9 cellular contexts compared by ENCODE assay signal in the genomic region with DNA sequence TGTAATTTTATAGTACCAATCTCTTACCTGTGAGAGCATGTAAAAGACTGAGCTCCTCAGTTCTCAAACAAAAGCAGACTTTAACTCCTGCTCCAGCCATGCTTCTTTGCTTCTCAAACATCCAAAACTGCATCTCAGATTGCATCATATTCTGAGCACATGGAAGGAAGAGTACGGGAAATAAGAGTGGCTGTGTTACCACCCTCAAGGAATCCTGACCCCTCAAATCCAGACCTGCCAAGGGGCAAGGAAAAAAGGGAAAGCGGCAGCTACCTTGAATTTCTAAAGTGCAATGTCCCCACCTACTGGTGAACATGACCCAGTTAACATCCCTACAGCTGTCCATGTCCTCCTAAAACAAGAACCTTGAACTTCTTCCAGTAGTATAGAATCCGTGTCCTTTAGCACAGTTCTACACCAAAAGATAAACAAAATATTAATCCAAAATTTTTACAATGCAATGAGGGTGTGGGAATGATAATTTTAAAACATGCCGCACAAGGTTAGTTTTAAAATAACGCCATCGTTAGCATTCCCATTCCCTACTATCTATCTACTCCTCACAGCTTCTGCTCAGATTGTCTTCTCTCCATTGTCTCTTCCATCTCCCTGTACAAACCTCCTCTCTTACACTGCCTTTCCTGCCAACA. TPM values are rescaled to one million over a fixed set of nuclear protein-coding genes. Genes with fewer than 3 reads are reported as not detected.
A peak's percentile ranks its signal among the peaks of the same experiment; 100 is the strongest.
DNase-seq lines count a peak whose midpoint lies in the region; ATAC-seq and TF ChIP-seq lines count a peak whose summit lies in the region.
"Had no signal": no experiment of that assay in that cellular context is flagged by ENCODE, and none has a peak within 500 bp of the region (broad histone marks: within the 10 kb centered on the region; RNA-seq: fewer than 3 reads in every experiment).

No MANE protein-coding gene starts in this region.

- H3K27me3 ChIP-seq in GM23338 (ENCODE audit: insufficient read depth), result no peaks in the 10 kb centered on the region
- peaks cover 0 to 18% (median 8%) of the 10 kb centered on the region in 9 donors for H3K27me3 ChIP-seq in heart left ventricle
- H3K27me3 ChIP-seq in psoas muscle (ENCODE audit: insufficient read depth in 3 of 3, low read length in 2 of 3), result peaks cover 0 to 16% (median 0%) of the 10 kb centered on the region in 3 donors

- WGBS in heart left ventricle, 4 donors, result 15 to 20% (median 19%) methylated on average over 6 of the region's 6 CpGs
- WGBS in psoas muscle, 3 donors, result 14 to 20% (median 18%) methylated on average over 6 of the region's 6 CpGs

- TF ChIP-seq CTCF in GM23338 (conservative IDR thresholded peaks at IDR 0.05; ENCODE audit: low read depth in 2 of 2) (peak; percentile 76 to 87), heart left ventricle (IDR thresholded peaks at IDR 0.05) (peak; percentile 27 to 81 (median 66)), psoas muscle (IDR thresholded peaks at IDR 0.05) (peak; percentile 51)

- peaks cover 4% of the 10 kb centered on the region for H3K9me3 Mint-ChIP-seq in GM23338
- no peaks in the 10 kb centered on the region for H3K9me3 Mint-ChIP-seq in activated naive CD4-positive, alpha-beta T cell treated with anti-CD3 and anti-CD28 coated beads, Interleukin-2, amount 10 ng/mL, durations not matched to agents 7 days and 5 days

- no peak overlapping the region for H2AFZ ChIP-seq in GM23338

- no peak overlapping the region for H3K27ac Mint-ChIP-seq in GM23338
- H3K27ac Mint-ChIP-seq in activated naive CD4-positive, alpha-beta T cell treated with anti-CD3 and anti-CD28 coated beads, Interleukin-2, amount 10 ng/mL, durations not matched to agents 7 days and 5 days, result no peak overlapping the region

- TF ChIP-seq POLR2A in heart left ventricle (IDR thresholded peaks at IDR 0.05), result no peak

- CTCF ChIA-PET in activated naive CD4-positive, alpha-beta T cell treated with anti-CD3 and anti-CD28 coated beads, Interleukin-2, amount 10 ng/mL, durations not matched to agents 7 days and 5 days (lab: Charles Lee), result interaction anchor here (0.6 to 4.1 kb wide), 21 partner anchors 9 to 452 kb away, joined by 3 to 40 read pairs (median 5); a partner anchor contains a TSS

- H3K27ac ChIP-seq in GM23338 (ENCODE audit: low read depth) (no peak overlapping the region), heart left ventricle (no peak overlapping the region), psoas muscle (no peak overlapping the region)

- H4K20me1 ChIP-seq in GM23338 (replicated peaks; ENCODE audit: insufficient read depth), result no peaks in the 10 kb centered on the region

- no peak overlapping the region for H3K4me2 ChIP-seq in GM23338

- H3F3A ChIP-seq in GM23338 (replicated peaks; ENCODE audit: low read depth), result no peaks in the 10 kb centered on the region

- no peak overlapping the region for H3K4me3 ChIP-seq in GM23338
- H3K4me3 ChIP-seq in heart left ventricle, result no peak overlapping the region
- no peak overlapping the region for H3K4me3 ChIP-seq in psoas muscle

- H3K9me3 ChIP-seq in heart left ventricle (no peaks in the 10 kb centered on the region), psoas muscle (no peaks in the 10 kb centered on the region)

- 0 out of 3 replicates have a peak overlapping the region, but pooled peaks have one; percentile 28 for H3K4me3 Mint-ChIP-seq in GM23338
- no peak overlapping the region for H3K4me3 Mint-ChIP-seq in activated naive CD4-positive, alpha-beta T cell treated with anti-CD3 and anti-CD28 coated beads, Interleukin-2, amount 10 ng/mL, durations not matched to agents 7 days and 5 days

- peak; percentile 98 for ATAC-seq in GM23338
- peak; percentile 42 to 89 (median 70) for ATAC-seq in heart left ventricle
- peak in 1 of 4 donors; percentile 73 for ATAC-seq in psoas muscle

- no peaks in the 10 kb centered on the region for H3K36me3 Mint-ChIP-seq in GM23338 (ENCODE audit: low read depth)
- no peaks in the 10 kb centered on the region for H3K36me3 Mint-ChIP-seq in activated naive CD4-positive, alpha-beta T cell treated with anti-CD3 and anti-CD28 coated beads, Interleukin-2, amount 10 ng/mL, durations not matched to agents 7 days and 5 days

- no peaks in the 10 kb centered on the region for H3K27me3 Mint-ChIP-seq in GM23338 (ENCODE audit: insufficient read depth, low read depth, poor library complexity)
- H3K27me3 Mint-ChIP-seq in activated naive CD4-positive, alpha-beta T cell treated with anti-CD3 and anti-CD28 coated beads, Interleukin-2, amount 10 ng/mL, durations not matched to agents 7 days and 5 days, result peaks cover 44% of the 10 kb centered on the region

- H3K4me1 Mint-ChIP-seq in GM23338, result peaks cover 4% of the 10 kb centered on the region; the same call in 1 of the 3 replicates
- peaks cover 2% of the 10 kb centered on the region for H3K4me1 Mint-ChIP-seq in activated naive CD4-positive, alpha-beta T cell treated with anti-CD3 and anti-CD28 coated beads, Interleukin-2, amount 10 ng/mL, durations not matched to agents 7 days and 5 days

- DNase-seq in CD1c-positive myeloid dendritic cell (ENCODE audit: extremely low spot score), result peak; percentile 73
- DNase-seq in GM23338 (ENCODE audit: low spot score), result peak; percentile 84
- DNase-seq in NCI-H748 (lab: John Stamatoyannopoulos, UW; ENCODE audit: unreplicated experiment), result peak; percentile 59
- DNase-seq in activated naive CD4-positive, alpha-beta T cell treated with anti-CD3 and anti-CD28 coated beads, Interleukin-2, amount 10 ng/mL, durations not matched to agents 7 days and 5 days, result peak; percentile 43
- DNase-seq in heart left ventricle, result peak in 2 of 5 donors; percentile 29 to 41
- DNase-seq in psoas muscle, result no peak
- DNase-seq in GM19240 (ENCODE audit: insufficient read length, low spot score), result no peak
- DNase-seq in mesenteric fat pad (ENCODE audit: low spot score), result no peak

- H3K36me3 ChIP-seq in GM23338 (ENCODE audit: insufficient read depth) (no peaks in the 10 kb centered on the region), heart left ventricle (no peaks in the 10 kb centered on the region), psoas muscle (ENCODE audit: insufficient read depth in 1 of 2, low read depth in 1 of 2) (no peaks in the 10 kb centered on the region)

- H3K79me2 ChIP-seq in GM23338 (replicated peaks; ENCODE audit: insufficient read depth), result no peaks in the 10 kb centered on the region

- intact Hi-C loops in heart left ventricle (cut with DNase I), result loop anchor here (1.0 to 10.0 kb wide), 12 partner anchors 94 to 456 kb away; no protein-coding TSS in a partner anchor
- intact Hi-C loops in psoas muscle (cut with DNase I), result loop anchor here (5.0 to 10.0 kb wide), 4 partner anchors 174 to 453 kb away; no protein-coding TSS in a partner anchor

- no peaks in the 10 kb centered on the region for H3K9me2 ChIP-seq in GM23338 (ENCODE audit: insufficient read depth)

- peaks cover 4% of the 10 kb centered on the region; the same call in 1 of the 2 replicates for H3K4me1 ChIP-seq in GM23338 (ENCODE audit: insufficient read depth)
- H3K4me1 ChIP-seq in heart left ventricle, result peaks cover 0 to 3% (median 0%) of the 10 kb centered on the region in 12 donors
- H3K4me1 ChIP-seq in psoas muscle, result no peaks in the 10 kb centered on the region

TF ChIP-seq in GM23338, 12 proteins besides CTCF, POLR2A, EP300 and RAD21:
- TF ChIP-seq NANOG (IDR thresholded peaks at IDR 0.05; ENCODE audit: borderline replicate concordance), result no peak
- TF ChIP-seq EZH2 (IDR thresholded peaks at IDR 0.05; ENCODE audit: low read depth, unreplicated experiment), result no peak
- TF ChIP-seq ZNF331 (CRISPR knock-in tag; IDR thresholded peaks at IDR 0.05; ENCODE audit: low read depth), result no peak
- no peak for TF ChIP-seq ZNF114 (CRISPR knock-in tag; IDR thresholded peaks at IDR 0.05)

RNA-seq across cellular contexts. Expression of a gene that starts 34.1 kb away (rescaled TPM):
- total RNA-seq in GM23338 (2014; rRNA removed; shearing (Covaris generic)), result 4.6 and 5.7 TPM in 2 replicates
- 6.5 and 17.3 TPM in 2 replicates for polyA plus RNA-seq in GM23338 (2016; fragmentation: Nextera tagmentation; extraction: Ambion mirVana)
- 10 to 100 TPM in 6 of 9 donors, 1 to 10 TPM in 2, under 1 TPM in 1; 0.38 to 86.5 (median 14.9) TPM for total RNA-seq in heart left ventricle
- 10 to 100 TPM; 15.4 to 28.9 TPM for polyA plus RNA-seq in heart left ventricle
- total RNA-seq in psoas muscle, result 1 to 10 TPM; 2.9 to 5.4 (median 4.2) TPM
- 10 to 100 TPM in 1 of 3 donors, 1 to 10 TPM in 2; 8.2 to 10.8 (median 8.6) TPM for polyA plus RNA-seq in psoas muscle
- 21.5 TPM for total RNA-seq in mesenteric fat pad

RNA-seq across cellular contexts. Expression of a gene that starts 40.7 kb away (rescaled TPM):
- not detected in 2 replicates for total RNA-seq in GM23338 (2014; rRNA removed; shearing (Covaris generic))
- polyA plus RNA-seq in GM23338 (2016; fragmentation: Nextera tagmentation; extraction: Ambion mirVana), result not detected in 2 replicates
- total RNA-seq in heart left ventricle, result 10 to 100 TPM in 2 of 9 donors, 1 to 10 TPM in 1, under 1 TPM in 3, not detected in 3; 0.14 to 34.4 (median 1.6) TPM
- polyA plus RNA-seq in heart left ventricle, result not detected
- total RNA-seq in psoas muscle, result 1 to 10 TPM in 1 of 4 donors, under 1 TPM in 2, not detected in 1; 0.16 to 1.8 (median 0.99) TPM
- polyA plus RNA-seq in psoas muscle, result not detected
- total RNA-seq in mesenteric fat pad, result 1.5 TPM
- total RNA-seq: skeletal muscle tissue had no signal

Comparison
In these comparisons a context has a peak if more than half of its experiments do, and no peak if none do; other contexts are left out.
1. DNase-seq: peak in CD1c-positive myeloid dendritic cell (single experiment), GM23338 (single experiment), NCI-H748 (single experiment) and activated naive CD4-positive, alpha-beta T cell treated with anti-CD3 and anti-CD28 coated beads, Interleukin-2, amount 10 ng/mL, durations not matched to agents 7 days and 5 days (single experiment); none in psoas muscle (0 of 2), GM19240 (single experiment) and mesenteric fat pad (single experiment).
2. Peak in every context shown above with its lines, with median percentiles within 50 percentile points of each other: CTCF ChIP-seq.